In genomic region chr6:81894788-81895221, GRCh38 we compare ENCODE assay signal across 9 cellular contexts.
DNase-seq lines count a peak whose midpoint lies in the region; ATAC-seq and TF ChIP-seq lines count a peak whose summit lies in the region.
"Had no signal": no experiment of that assay in that cellular context is flagged by ENCODE, and none has a peak within 500 bp of the region (broad histone marks: within the 10 kb centered on the region; RNA-seq: fewer than 3 reads in every experiment).

No MANE protein-coding gene starts in this region.

- no peak overlapping the region for H2AK5ac ChIP-seq in mesenchymal stem cell (ENCODE audit: low read length, severe bottlenecking)

- TF ChIP-seq EP300 in tibial nerve (IDR thresholded peaks at IDR 0.05) = peak in 1 of 2 donors; percentile 81

- no peak for TF ChIP-seq POLR2A in esophagus squamous epithelium (IDR thresholded peaks at IDR 0.05)
- no peak for TF ChIP-seq POLR2A in tibial nerve (IDR thresholded peaks at IDR 0.05)

- no peak overlapping the region for H2AFZ ChIP-seq in mesenchymal stem cell (ENCODE audit: low read depth, low read length)

- H3K27me3 ChIP-seq in esophagus squamous epithelium (no peaks in the 10 kb centered on the region), mesenchymal stem cell (ENCODE audit: control insufficient read depth in 1 of 2, insufficient read depth in 1 of 2, low read length in 2 of 2) (no peaks in the 10 kb centered on the region), tibial nerve (no peaks in the 10 kb centered on the region), MG63 (no peaks in the 10 kb centered on the region)

- H3K18ac ChIP-seq in mesenchymal stem cell (ENCODE audit: low read depth in 1 of 2, low read length in 2 of 2) = peak overlapping the region; percentile 78 to 92

- H4K8ac ChIP-seq in mesenchymal stem cell (ENCODE audit: low read length) = peak overlapping the region; percentile 47

- peak overlapping the region; percentile 12 for H2BK15ac ChIP-seq in mesenchymal stem cell (ENCODE audit: low read depth, poor library complexity, severe bottlenecking)

- H3K4me2 ChIP-seq in mesenchymal stem cell (ENCODE audit: low read length, poor library complexity, severe bottlenecking) = no peak overlapping the region

- H3K79me1 ChIP-seq in mesenchymal stem cell (replicated peaks; ENCODE audit: low read length, poor library complexity, severe bottlenecking) = no peaks in the 10 kb centered on the region

- DNase-seq in NCI-H446 treated with DMSO at 0.1 percent for 48 hours (lab: John Stamatoyannopoulos, UW) = peak; percentile 38
- no peak for DNase-seq in esophagus squamous epithelium (lab: John Stamatoyannopoulos, UW)
- DNase-seq in mesenchymal stem cell = peak; percentile 61
- DNase-seq in tibial nerve (ENCODE audit: low spot score in 2 of 2) = peak; percentile 35 to 55
- DNase-seq in MG63 = no peak
- no peak for DNase-seq in NCI-H2107 (lab: John Stamatoyannopoulos, UW)
- DNase-seq: kidney, NCI-H1436 had no signal

- peak overlapping the region in 1 of 2 experiments; percentile 19 for H3K14ac ChIP-seq in mesenchymal stem cell (ENCODE audit: low read length in 2 of 2)

- TF ChIP-seq CTCF in esophagus squamous epithelium (IDR thresholded peaks at IDR 0.05) (no peak), tibial nerve (IDR thresholded peaks at IDR 0.05) (no peak)

- H3K9me3 ChIP-seq in esophagus squamous epithelium (no peaks in the 10 kb centered on the region), mesenchymal stem cell (ENCODE audit: control insufficient read depth, low read length) (no peaks in the 10 kb centered on the region), tibial nerve (no peaks in the 10 kb centered on the region), MG63 (no peaks in the 10 kb centered on the region)

- H3K36me3 ChIP-seq in esophagus squamous epithelium (no peaks in the 10 kb centered on the region), mesenchymal stem cell (ENCODE audit: control insufficient read depth in 1 of 2, insufficient read depth in 2 of 2, low read depth in 1 of 2, low read length in 2 of 2) (no peaks in the 10 kb centered on the region), tibial nerve (no peaks in the 10 kb centered on the region), MG63 (no peaks in the 10 kb centered on the region)

- H2BK5ac ChIP-seq in mesenchymal stem cell (ENCODE audit: low read depth, low read length, poor library complexity, severe bottlenecking) = no peak overlapping the region

- H3K27ac ChIP-seq in esophagus squamous epithelium (peak overlapping the region in 3 of 4 donors; percentile 38 to 66 (median 62)), mesenchymal stem cell (ENCODE audit: low read length, poor library complexity, severe bottlenecking) (peak overlapping the region; percentile 1), tibial nerve (peak overlapping the region; percentile 51 to 81 (median 66))

- H2BK12ac ChIP-seq in mesenchymal stem cell (ENCODE audit: low read length in 2 of 2) = peak overlapping the region; percentile 81 to 97

- ATAC-seq in GM21825 (IDR thresholded peaks at IDR 0.05; ENCODE audit: unreplicated experiment) = no peak

- peaks cover 0 to 19% (median 4%) of the 10 kb centered on the region in 3 donors for H3K4me1 ChIP-seq in esophagus squamous epithelium
- H3K4me1 ChIP-seq in mesenchymal stem cell (ENCODE audit: control insufficient read depth, insufficient read depth, low read depth, low read length) = peaks cover 6% of the 10 kb centered on the region
- peaks cover 0 to 50% (median 6%) of the 10 kb centered on the region in 4 donors for H3K4me1 ChIP-seq in tibial nerve

- no peak overlapping the region for H3K23ac ChIP-seq in mesenchymal stem cell (ENCODE audit: low read length in 2 of 2)

- 58 to 60% methylated on average over 5 of the region's 5 CpGs for WGBS in esophagus squamous epithelium, 2 donors
- 61% methylated on average over 5 of the region's 5 CpGs for WGBS in mesenchymal stem cell
- 28 to 45% methylated on average over 5 of the region's 5 CpGs for WGBS in tibial nerve, 2 donors

- peak overlapping the region; percentile 20 to 83 for H3K4ac ChIP-seq in mesenchymal stem cell (ENCODE audit: low read depth in 1 of 2, low read length in 2 of 2)

- intact Hi-C loops in esophagus squamous epithelium (cut with DNase I) = no loop called here

- H3K4me3 ChIP-seq in esophagus squamous epithelium (peak overlapping the region in 2 of 4 donors; percentile 4 to 13), mesenchymal stem cell (ENCODE audit: insufficient read depth in 1 of 2, low read depth in 1 of 2, low read length in 2 of 2) (peak overlapping the region in 1 of 2 experiments; percentile 59), tibial nerve (peak overlapping the region in 1 of 4 donors; percentile 19), MG63 (no peak overlapping the region)

- peak overlapping the region; percentile 77 for H2BK120ac ChIP-seq in mesenchymal stem cell (ENCODE audit: low read depth, low read length)

- H4K91ac ChIP-seq in mesenchymal stem cell (ENCODE audit: low read length) = peak overlapping the region; percentile 83

- peak overlapping the region; percentile 79 for H3K9ac ChIP-seq in mesenchymal stem cell (ENCODE audit: low read length)

Comparison
In these comparisons a context has a peak if more than half of its experiments do, and no peak if none do; other contexts are left out.
1. DNase-seq: peak in NCI-H446 treated with DMSO at 0.1 percent for 48 hours (single experiment), mesenchymal stem cell (single experiment) and tibial nerve (2 of 2); none in esophagus squamous epithelium (single experiment), MG63 (single experiment) and NCI-H2107 (single experiment).
2. H3K27ac ChIP-seq: peak in every context shown above with its lines; median percentile 66 in tibial nerve; 62 in esophagus squamous epithelium; 1 in mesenchymal stem cell.